In the genomic region with DNA sequence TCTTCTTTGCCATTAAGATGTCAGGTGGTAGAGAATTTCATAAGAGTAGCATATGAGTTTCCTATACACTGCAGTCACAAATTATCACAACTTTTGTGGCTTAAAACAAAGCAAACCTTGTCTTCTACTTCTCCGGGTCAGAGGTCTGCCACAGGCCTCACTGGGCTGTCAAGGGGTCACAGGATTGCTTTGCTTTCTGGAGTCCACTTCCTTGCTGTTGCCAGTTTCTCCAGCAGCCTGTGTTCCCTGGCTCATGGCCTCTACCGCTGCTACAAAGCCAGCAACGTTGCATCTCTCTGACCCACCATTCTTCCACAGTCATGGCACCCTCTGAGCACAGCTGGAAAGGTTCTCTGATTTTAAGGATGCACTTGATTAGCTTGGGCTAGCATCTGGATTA, we compare ENCODE assay signal across 19 cellular contexts. TPM values are rescaled to one million over a fixed set of nuclear protein-coding genes. Genes with fewer than 3 reads are reported as not detected.
DNase-seq lines count a peak whose midpoint lies in the region; ATAC-seq lines count a peak whose summit lies in the region.
"Had no signal": no experiment of that assay in that cellular context is flagged by ENCODE, and none has a peak within 500 bp of the region (broad histone marks: within the 10 kb centered on the region; RNA-seq: fewer than 3 reads in every experiment).

No MANE protein-coding gene starts in this region.

- ATAC-seq in sciatic nerve (peak; percentile 65), HG02763 (IDR thresholded peaks at IDR 0.05; ENCODE audit: unreplicated experiment) (no peak)
- ATAC-seq: A549; CD8-positive, alpha-beta T cell; GM12878 had no signal

- in situ Hi-C loops in SK-MEL-5 (cut with HindIII; ENCODE audit: low pct_unique_long_range_greater_than_20kb, low sequenced_read_pairs), result no loop called here

- peak; percentile 20 for DNase-seq in SK-MEL-5 (ENCODE audit: low read depth, low spot score)
- DNase-seq in mesenteric fat pad (ENCODE audit: low spot score), result peak; percentile 53
- no peak for DNase-seq in sciatic nerve (ENCODE audit: low spot score)
- DNase-seq in COLO668 (lab: John Stamatoyannopoulos, UW; ENCODE audit: unreplicated experiment), result no peak
- DNase-seq: AML-193; CD4-positive, alpha-beta T cell; CD8-positive, alpha-beta T cell; COR-L47; DMS 273 treated with DMSO at 0.1 percent for 48 hours; DMS153; DMS53; DMS79; DND-41; EL; GDM1 had no signal

- intact Hi-C loops in sciatic nerve (cut with DNase I), result no loop called here

RNA-seq across cellular contexts. Expression of a gene that starts 6.5 kb away (rescaled TPM):
- 490 and 502 TPM in 2 replicates for total RNA-seq in SK-MEL-5 (2014; rRNA removed; shearing (Covaris generic))
- 485 and 573 TPM in 2 replicates for polyA plus RNA-seq in SK-MEL-5 (2015; cell fraction: cytosol; rRNA removed)
- polyA plus RNA-seq in SK-MEL-5 (2015; cell fraction: nucleus; rRNA removed), result 123 and 129 TPM in 2 replicates
- total RNA-seq in mesenteric fat pad (25.8 TPM), sciatic nerve (103 TPM)
- total RNA-seq: G401 had no signal

Comparison
In these comparisons a context has a peak if more than half of its experiments do, and no peak if none do; other contexts are left out.
1. DNase-seq: peak in SK-MEL-5 (single experiment) and mesenteric fat pad (single experiment); none in sciatic nerve (single experiment) and COLO668 (single experiment).